In the genomic region with DNA sequence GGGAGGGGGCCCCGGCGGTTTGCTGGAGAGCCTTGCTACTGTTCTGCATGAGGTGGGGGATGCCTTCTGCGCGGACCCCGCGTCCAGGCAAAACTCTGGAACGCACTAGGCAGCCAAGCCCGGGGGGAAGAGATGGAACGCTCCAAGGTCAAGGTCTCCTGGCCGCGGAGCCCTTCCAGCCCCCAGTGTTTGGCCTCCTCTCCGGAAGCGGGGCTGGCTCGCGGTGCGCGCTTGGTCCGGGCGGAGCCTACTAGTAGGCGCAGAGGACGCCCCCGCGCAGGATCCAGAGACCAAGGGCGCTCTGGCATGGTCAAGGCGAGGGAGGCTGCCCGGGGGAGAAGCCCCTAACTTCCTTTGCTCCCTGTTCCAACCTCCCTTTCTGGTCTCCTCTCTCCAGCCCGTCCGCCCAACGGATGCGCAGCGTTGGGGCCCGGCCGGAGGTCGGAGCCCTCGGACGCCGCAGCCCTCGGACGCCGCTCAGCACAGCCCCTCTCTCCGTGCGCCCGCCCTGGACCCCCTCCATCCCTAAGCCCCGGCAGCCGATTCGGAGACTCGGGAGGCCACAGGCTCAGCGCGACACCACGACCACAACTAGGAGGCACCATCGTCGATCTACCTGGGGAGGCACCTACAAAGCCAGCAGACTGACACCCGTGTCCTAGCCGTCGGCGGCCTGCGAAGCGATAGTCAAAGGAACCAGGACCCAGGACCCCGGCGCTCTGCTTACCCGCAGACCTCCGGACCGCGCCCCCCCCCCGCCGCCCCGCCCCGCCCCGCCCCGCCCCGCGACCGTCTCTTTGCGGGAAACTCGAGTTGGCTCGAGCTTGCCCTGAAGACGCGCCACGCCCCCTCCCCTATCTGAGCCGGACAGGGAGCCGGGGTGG, we compare ENCODE assay signal across 8 cellular contexts. TPM values are rescaled to one million over a fixed set of nuclear protein-coding genes. Genes with fewer than 3 reads are reported as not detected.
DNase-seq lines count a peak whose midpoint lies in the region; ATAC-seq and TF ChIP-seq lines count a peak whose summit lies in the region.

No MANE protein-coding gene starts in this region.

- H3K4me2 ChIP-seq in OCI-LY7 (ENCODE audit: low read length): peak overlapping the region; percentile 49; the same call in 1 of the 2 replicates

- H3K27ac ChIP-seq in CD4-positive, CD25-positive, alpha-beta regulatory T cell (ENCODE audit: insufficient read depth, low read length, poor library complexity, severe bottlenecking): no peak overlapping the region
- H3K27ac ChIP-seq in OCI-LY7 (ENCODE audit: low read depth, low read length, poor library complexity, severe bottlenecking): no peak overlapping the region

- peaks cover 29% of the 10 kb centered on the region for H3K4me1 ChIP-seq in CD4-positive, CD25-positive, alpha-beta regulatory T cell (ENCODE audit: control insufficient read depth, insufficient read depth, low read length, poor library complexity, severe bottlenecking)
- no peaks in the 10 kb centered on the region for H3K4me1 ChIP-seq in OCI-LY7 (ENCODE audit: insufficient read depth, low read length, poor library complexity, severe bottlenecking)

- H3K4me3 Mint-ChIP-seq in CD4-positive, CD25-positive, alpha-beta regulatory T cell: peak overlapping the region in 3 of 4 donors; percentile 67 to 81 (median 78)
- peak overlapping the region; percentile 80 to 86 (median 80) for H3K4me3 Mint-ChIP-seq in nephron

- POLR2A ChIA-PET in OCI-LY7 (lab: Charles Lee): no interaction called here

- H3K9me2 ChIP-seq in OCI-LY7 (ENCODE audit: insufficient read depth, low read length): no peaks in the 10 kb centered on the region

- no peaks in the 10 kb centered on the region; the same call in 1 of the 2 replicates for H4K20me1 ChIP-seq in OCI-LY7 (ENCODE audit: insufficient read depth, low read length)

- H3K27ac Mint-ChIP-seq in CD4-positive, CD25-positive, alpha-beta regulatory T cell: no peak overlapping the region
- no peak overlapping the region for H3K27ac Mint-ChIP-seq in nephron

- peaks cover 0 to 4% (median 0%) of the 10 kb centered on the region in 7 donors for H3K9me3 Mint-ChIP-seq in CD4-positive, CD25-positive, alpha-beta regulatory T cell
- peaks cover 5% of the 10 kb centered on the region for H3K9me3 Mint-ChIP-seq in nephron

- CTCF ChIA-PET in OCI-LY7 (lab: Charles Lee; ENCODE audit: unreplicated experiment): no interaction called here

- H3K79me2 ChIP-seq in OCI-LY7 (ENCODE audit: insufficient read depth, low read depth, low read length): no peaks in the 10 kb centered on the region

- no peaks in the 10 kb centered on the region for H3K9me3 ChIP-seq in CD4-positive, CD25-positive, alpha-beta regulatory T cell (ENCODE audit: control insufficient read depth in 2 of 2, low read length in 2 of 2)
- H3K9me3 ChIP-seq in OCI-LY7 (ENCODE audit: low read length): peaks cover 4% of the 10 kb centered on the region; the same call in 1 of the 2 replicates

- DNase-seq in CD4-positive, CD25-positive, alpha-beta regulatory T cell: peak in 1 of 3 donors; percentile 21
- DNase-seq in OCI-LY7 (ENCODE audit: low spot score) (no peak), epithelial cell of proximal tubule (ENCODE audit: low read depth) (no peak), SHP77 treated with DMSO at 0.1 percent for 48 hours (lab: John Stamatoyannopoulos, UW) (no peak), OCI-M1 (lab: John Stamatoyannopoulos, UW) (no peak)

- no TSS peak for BruUV-seq in OCI-LY7 (replicated peaks; lab: Mats Ljungman, UMichigan)

- peaks cover 0 to 32% (median 21%) of the 10 kb centered on the region in 4 donors for H3K4me1 Mint-ChIP-seq in CD4-positive, CD25-positive, alpha-beta regulatory T cell
- peaks cover 5% of the 10 kb centered on the region for H3K4me1 Mint-ChIP-seq in nephron

- H3K27me3 ChIP-seq in CD4-positive, CD25-positive, alpha-beta regulatory T cell (ENCODE audit: control insufficient read depth, insufficient read depth, low read length): peaks cover 46% of the 10 kb centered on the region

- H3K4me3 ChIP-seq in CD4-positive, CD25-positive, alpha-beta regulatory T cell (ENCODE audit: low read depth, low read length): no peak overlapping the region
- H3K4me3 ChIP-seq in OCI-LY7 (ENCODE audit: low read depth, low read length, poor library complexity, severe bottlenecking) (no peak overlapping the region), epithelial cell of proximal tubule (ENCODE audit: low read depth, low read length) (peak overlapping the region; percentile 48)

- H2AFZ ChIP-seq in OCI-LY7 (ENCODE audit: low read length): no peak overlapping the region

- ATAC-seq in CD4-positive, CD25-positive, alpha-beta regulatory T cell (ENCODE audit: low read depth in 2 of 2): no peak
- ATAC-seq in GM21367 (IDR thresholded peaks at IDR 0.05; ENCODE audit: unreplicated experiment): peak; percentile 31
- no peak for ATAC-seq in HG02938 (IDR thresholded peaks at IDR 0.05; ENCODE audit: unreplicated experiment)

- no peaks in the 10 kb centered on the region for H3K36me3 ChIP-seq in CD4-positive, CD25-positive, alpha-beta regulatory T cell (ENCODE audit: control insufficient read depth, insufficient read depth, low read length)
- no peaks in the 10 kb centered on the region for H3K36me3 ChIP-seq in OCI-LY7 (ENCODE audit: insufficient read depth, low read length)

- peaks cover 5% of the 10 kb centered on the region for H3K36me3 Mint-ChIP-seq in CD4-positive, CD25-positive, alpha-beta regulatory T cell
- peaks cover 5% of the 10 kb centered on the region for H3K36me3 Mint-ChIP-seq in nephron (ENCODE audit: low read depth)

- intact Hi-C loops in OCI-LY7 (cut with micrococcal nuclease; ENCODE audit: unreplicated experiment): no loop called here

- no peak for TF ChIP-seq CTCF in OCI-LY7 (conservative IDR thresholded peaks at IDR 0.05; ENCODE audit: low read length)
- TF ChIP-seq CTCF in epithelial cell of proximal tubule (conservative IDR thresholded peaks at IDR 0.05; ENCODE audit: low read depth, low read length): no peak
- TF ChIP-seq CTCF in nephron (IDR thresholded peaks at IDR 0.05; ENCODE audit: unreplicated experiment in 3 of 3): no peak

- peaks cover 74% of the 10 kb centered on the region for H3K27me3 Mint-ChIP-seq in CD4-positive, CD25-positive, alpha-beta regulatory T cell
- H3K27me3 Mint-ChIP-seq in nephron (ENCODE audit: low read depth): peaks cover 88% of the 10 kb centered on the region

RNA-seq across cellular contexts. Expression of a gene that starts 0.6 kb away (rescaled TPM):
- total RNA-seq in CD4-positive, CD25-positive, alpha-beta regulatory T cell: 0.20 TPM
- polyA plus RNA-seq in CD4-positive, CD25-positive, alpha-beta regulatory T cell: not detected
- total RNA-seq in OCI-LY7 (2014; rRNA removed; shearing (Covaris generic)): not detected in 2 replicates
- total RNA-seq in OCI-LY7 (2022) (not detected in 2 replicates), epithelial cell of proximal tubule (0.12 and 0.22 TPM in 2 replicates)
